Comparison of ENCODE assay signal across 8 cellular contexts in genomic region chr13:29901714-29902631, GRCh38. TPM values are rescaled to one million over a fixed set of nuclear protein-coding genes. Genes with fewer than 3 reads are reported as not detected.
DNase-seq lines count a peak whose midpoint lies in the region; ATAC-seq and TF ChIP-seq lines count a peak whose summit lies in the region.

No MANE protein-coding gene starts in this region.

- H3K4me1 Mint-ChIP-seq in CD4-positive, alpha-beta T cell (ENCODE audit: low read depth): peaks cover 27% of the 10 kb centered on the region

- peak; percentile 6 for TF ChIP-seq EP300 in transverse colon (IDR thresholded peaks at IDR 0.05; ENCODE audit: low read depth)

- TF ChIP-seq POLR2A in transverse colon (IDR thresholded peaks at IDR 0.05): no peak

- no peaks in the 10 kb centered on the region for H3K27me3 Mint-ChIP-seq in CD4-positive, alpha-beta T cell

- intact Hi-C loops in CD4-positive, alpha-beta T cell (cut with DNase I, micrococcal nuclease): loop anchor here (5.0 kb wide), 2 partner anchors 45 to 55 kb away; no protein-coding TSS in a partner anchor
- intact Hi-C loops in transverse colon (cut with DNase I; ENCODE audit: low total_unique reads): no loop called here

- H3K79me2 ChIP-seq in Loucy (ENCODE audit: insufficient read depth, low read length): no peaks in the 10 kb centered on the region

- POLR2A ChIA-PET in CD4-positive, alpha-beta T cell (lab: Charles Lee): interaction anchor here (1.0 to 2.3 kb wide), 4 partner anchors 11 to 52 kb away, joined by 3 to 19 read pairs (median 10); partner anchors contain the start of gene UBL3

- H3K9me3 Mint-ChIP-seq in CD4-positive, alpha-beta T cell: no peaks in the 10 kb centered on the region

- H3K27ac ChIP-seq in CD4-positive, alpha-beta T cell (ENCODE audit: low read depth, low read length): no peak overlapping the region
- H3K27ac ChIP-seq in transverse colon: peak overlapping the region; percentile 64 to 76 (median 70)

- peak overlapping the region; percentile 60 for H3K27ac Mint-ChIP-seq in CD4-positive, alpha-beta T cell

- CTCF ChIA-PET in CD4-positive, alpha-beta T cell (lab: Charles Lee): interaction anchor here (0.8 to 1.2 kb wide), 2 partner anchors 34 to 213 kb away, joined by 3 to 5 read pairs; no protein-coding TSS in a partner anchor

- 42 to 45% methylated on average over 9 to 11 of the region's 11 CpGs for WGBS in transverse colon (ENCODE audit: low coverage in 1 of 2), 2 donors

- H4K20me1 ChIP-seq in Loucy (ENCODE audit: insufficient read depth, low read length, poor library complexity, severe bottlenecking): no peaks in the 10 kb centered on the region

- no peaks in the 10 kb centered on the region for H3K9me3 ChIP-seq in CD4-positive, alpha-beta T cell (ENCODE audit: control insufficient read depth, low read length)
- H3K9me3 ChIP-seq in Loucy (ENCODE audit: insufficient read depth, low read depth, low read length): no peaks in the 10 kb centered on the region; the same call in 1 of the 2 replicates
- no peaks in the 10 kb centered on the region for H3K9me3 ChIP-seq in transverse colon

- H3K4me3 ChIP-seq in Loucy (ENCODE audit: low read length, poor library complexity, severe bottlenecking) (peak overlapping the region; percentile 66), foreskin fibroblast (ENCODE audit: low read depth in 1 of 2, low read length in 2 of 2) (peak overlapping the region in 1 of 2 donors; percentile 34), transverse colon (peak overlapping the region in 1 of 4 donors; percentile 8)

- no peaks in the 10 kb centered on the region for H3K27me3 ChIP-seq in CD4-positive, alpha-beta T cell (ENCODE audit: control insufficient read depth, insufficient read depth, low read length)
- H3K27me3 ChIP-seq in Loucy (ENCODE audit: insufficient read depth, low read length, poor library complexity, severe bottlenecking): no peaks in the 10 kb centered on the region
- H3K27me3 ChIP-seq in transverse colon: no peaks in the 10 kb centered on the region

- H3K4me1 ChIP-seq in Loucy (ENCODE audit: insufficient read depth, low read length, poor library complexity, severe bottlenecking) (peaks cover 26% of the 10 kb centered on the region), transverse colon (peaks cover 5 to 45% (median 26%) of the 10 kb centered on the region in 4 donors)

- peak overlapping the region; percentile 84 for H3K4me3 Mint-ChIP-seq in CD4-positive, alpha-beta T cell

- peak overlapping the region; percentile 44; the same call in 1 of the 2 replicates for H2AFZ ChIP-seq in Loucy (ENCODE audit: low read length)

- in situ Hi-C loops in transverse colon (cut with MboI; ENCODE audit: low pct_ligation_motif_present in 1 of 4, low pct_unique_long_range_greater_than_20kb in 1 of 4, low sequenced_read_pairs in 3 of 4): loop anchor here in 1 of 4 donors (25.0 kb wide), 1 partner anchor 115 kb away; no protein-coding TSS in a partner anchor

- ATAC-seq in CD4-positive, alpha-beta T cell (ENCODE audit: poor library complexity): peak; percentile 69
- ATAC-seq in HG03097 (IDR thresholded peaks at IDR 0.05; ENCODE audit: low FRiP score, unreplicated experiment): no peak

- no peak for TF ChIP-seq CTCF in CD4-positive, alpha-beta T cell (IDR thresholded peaks at IDR 0.05)
- TF ChIP-seq CTCF in Loucy (conservative IDR thresholded peaks at IDR 0.05; ENCODE audit: low read length): no peak
- no peak for TF ChIP-seq CTCF in foreskin fibroblast (IDR thresholded peaks at IDR 0.05; ENCODE audit: low read depth, low read length)
- no peak for TF ChIP-seq CTCF in transverse colon (IDR thresholded peaks at IDR 0.05)

- peak overlapping the region; percentile 13 for H3K9ac ChIP-seq in Loucy (ENCODE audit: low read depth, low read length, poor library complexity, severe bottlenecking)

- H3K9me2 ChIP-seq in Loucy (replicated peaks; ENCODE audit: low read depth, low read length): no peaks in the 10 kb centered on the region

- peak in 7 of 10 experiments; percentile 3 to 22 (median 11) for DNase-seq in CD4-positive, alpha-beta T cell
- DNase-seq in activated CD8-positive, alpha-beta memory T cell treated with anti-CD3 and anti-CD28 coated beads, Interleukin-2, amount 50 U/mL, for 24 hours (ENCODE audit: extremely low read depth): peak; percentile 9
- DNase-seq in foreskin fibroblast (peak; percentile 85 to 90), transverse colon (peak; percentile 49), cortex of kidney (lab: John Stamatoyannopoulos, UW) (no peak), superior temporal gyrus (ENCODE audit: extremely low spot score) (no peak)

- H3K36me3 ChIP-seq in Loucy (ENCODE audit: insufficient read depth, low read length): no peaks in the 10 kb centered on the region
- H3K36me3 ChIP-seq in transverse colon: no peaks in the 10 kb centered on the region

- H3K36me3 Mint-ChIP-seq in CD4-positive, alpha-beta T cell (ENCODE audit: low read depth): no peaks in the 10 kb centered on the region

- no peaks in the 10 kb centered on the region for H3F3A ChIP-seq in Loucy (ENCODE audit: low read depth)

- H3K4me2 ChIP-seq in Loucy (ENCODE audit: low read depth, low read length, poor library complexity, severe bottlenecking): peak overlapping the region; percentile 81

RNA-seq across cellular contexts. Expression of gene UBL3, which starts 51.6 kb away (rescaled TPM):
- 10 to 100 TPM; 39.5 to 41.9 TPM for total RNA-seq in CD4-positive, alpha-beta T cell
- 10 to 100 TPM in 3 of 4 donors, 1 to 10 TPM in 1; 8.8 to 77.1 (median 60.0) TPM for total RNA-seq in transverse colon

Comparison
In these comparisons a context has a peak if more than half of its experiments do, and no peak if none do; other contexts are left out.
1. DNase-seq: peak in CD4-positive, alpha-beta T cell (7 of 10), activated CD8-positive, alpha-beta memory T cell treated with anti-CD3 and anti-CD28 coated beads, Interleukin-2, amount 50 U/mL, for 24 hours (single experiment), foreskin fibroblast (2 of 2) and transverse colon (single experiment); none in cortex of kidney (single experiment) and superior temporal gyrus (single experiment).